8 cellular contexts compared by ENCODE assay signal in the genomic region with DNA sequence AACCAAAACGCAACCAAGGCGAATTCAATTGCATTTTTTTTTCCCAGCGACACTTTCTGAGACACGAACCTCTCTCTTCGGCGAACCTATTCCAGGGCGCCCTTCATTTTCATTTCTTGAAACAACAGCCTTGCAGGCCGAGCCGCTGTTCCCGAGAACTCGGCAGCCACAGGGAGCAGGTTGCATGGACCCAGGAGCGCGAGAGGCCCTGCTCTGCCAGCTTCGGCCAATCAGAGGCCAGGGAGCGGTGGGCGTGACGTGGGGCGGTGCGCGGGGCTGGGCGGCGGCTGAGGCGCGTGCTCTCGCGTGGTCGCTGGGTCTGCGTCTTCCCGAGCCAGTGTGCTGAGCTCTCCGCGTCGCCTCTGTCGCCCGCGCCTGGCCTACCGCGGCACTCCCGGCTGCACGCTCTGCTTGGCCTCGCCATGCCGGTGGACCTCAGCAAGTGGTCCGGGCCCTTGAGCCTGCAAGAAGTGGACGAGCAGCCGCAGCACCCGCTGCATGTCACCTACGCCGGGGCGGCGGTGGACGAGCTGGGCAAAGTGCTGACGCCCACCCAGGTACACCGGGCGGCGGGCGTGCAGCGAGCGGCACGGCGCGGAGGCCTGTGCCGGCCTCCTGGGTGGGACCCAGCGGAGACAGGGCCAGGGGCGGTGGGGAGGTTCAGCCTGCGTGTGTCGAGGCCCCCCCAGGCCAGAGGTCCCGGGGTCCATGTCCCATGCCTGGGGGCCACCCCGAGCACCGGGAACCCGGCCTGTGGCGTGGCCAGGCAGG. TPM values are rescaled to one million over a fixed set of nuclear protein-coding genes. Genes with fewer than 3 reads are reported as not detected.
DNase-seq lines count a peak whose midpoint lies in the region; ATAC-seq and FAIRE-seq lines count a peak whose summit lies in the region.

A gene (plus strand): TSS at position 337 of the 771 bp plus-strand sequence. CDS start 86 bp downstream, at position 423.

- FAIRE-seq in GM19239 (lab: Jason Lieb, UNC) = peak; percentile 95

- H3K4me1 ChIP-seq in BLaER1 = peaks cover 59% of the 10 kb centered on the region

- peak within 1 kb of the TSS; percentile 91 for H3K9ac ChIP-seq in BLaER1

- peak; percentile 92 for DNase-seq in GM19239 (ENCODE audit: insufficient read length, low spot score)
- DNase-seq in NCI-H69 (lab: John Stamatoyannopoulos, UW) = peak; percentile 97
- DNase-seq in activated CD4-positive, alpha-beta T cell treated with anti-CD3 and anti-CD28 coated beads, Interleukin-2, amount 50 U/mL, for 1 hour = peak; percentile 92
- DNase-seq in cortex of kidney (lab: John Stamatoyannopoulos, UW) = peak; percentile 38
- DNase-seq in left lobe of liver (ENCODE audit: low spot score) = peak; percentile 98
- peak; percentile 95 to 96 for DNase-seq in stimulated activated CD4-positive, alpha-beta T cell treated with anti-CD3 and anti-CD28 coated beads, Interleukin-2, amount 100 ng/mL, for 24 hours

- no peaks in the 10 kb centered on the region for H3K27me3 ChIP-seq in BLaER1

- peak within 1 kb of the TSS; percentile 85 for H3K4me3 ChIP-seq in BLaER1

- H3K9me3 ChIP-seq in BLaER1 = no peaks in the 10 kb centered on the region

- ATAC-seq in HG03442 (IDR thresholded peaks at IDR 0.05; ENCODE audit: unreplicated experiment) (peak; percentile 96), left lobe of liver (peak; percentile 90)

- peaks cover 27% of the 10 kb centered on the region for H4K20me1 ChIP-seq in BLaER1

- peak within 1 kb of the TSS; percentile 90 for H3K27ac ChIP-seq in BLaER1

- peaks cover 35% of the 10 kb centered on the region for H3K36me3 ChIP-seq in BLaER1

- peak within 1 kb of the TSS; percentile 80 for H3K4me2 ChIP-seq in BLaER1

RNA-seq across cellular contexts. Expression of the gene that starts here (rescaled TPM):
- 662 TPM for total RNA-seq in left lobe of liver

Comparison
In these comparisons a context has a peak if more than half of its experiments do, and no peak if none do; other contexts are left out.
1. Peak in every context shown above with its lines: DNase-seq, ATAC-seq, H3K4me3 ChIP-seq and H3K27ac ChIP-seq.
2. DNase-seq: peak in every context shown above with its lines; median percentile 98 in left lobe of liver; 97 in NCI-H69; 96 in stimulated activated CD4-positive, alpha-beta T cell treated with anti-CD3 and anti-CD28 coated beads, Interleukin-2, amount 100 ng/mL, for 24 hours; 92 in GM19239; 92 in activated CD4-positive, alpha-beta T cell treated with anti-CD3 and anti-CD28 coated beads, Interleukin-2, amount 50 U/mL, for 1 hour; 38 in cortex of kidney.